Comparison of ENCODE assay signal across 38 cellular contexts in genomic region chr2:209970711-209971110, GRCh38.
"Had no signal": no experiment of that assay in that cellular context is flagged by ENCODE, and none has a peak within 500 bp of the region (broad histone marks: within the 10 kb centered on the region; RNA-seq: fewer than 3 reads in every experiment).

No MANE protein-coding gene starts in this region.

- H3K9me3 ChIP-seq: ascending aorta had no signal

- H3K27ac Mint-ChIP-seq: activated CD4-positive, alpha-beta memory T cell treated with anti-CD3 and anti-CD28 coated beads, Interleukin-2, amount 10 ng/mL, durations not matched to agents 7 days and 5 days; activated CD4-positive, alpha-beta T cell treated with anti-CD3 and anti-CD28 coated beads for 36 hours; activated CD4-positive, alpha-beta T cell treated with anti-CD3 and anti-CD28 coated beads, Interleukin-2, amount 10 ng/mL, durations not matched to agents 7 days and 5 days; activated CD8-positive, alpha-beta memory T cell treated with anti-CD3 and anti-CD28 coated beads, Interleukin-2, amount 10 ng/mL, durations not matched to agents 7 days and 5 days; activated CD8-positive, alpha-beta T cell treated with anti-CD3 and anti-CD28 coated beads, Interleukin-2, amount 10 ng/mL, durations not matched to agents 7 days and 5 days; activated naive CD4-positive, alpha-beta T cell treated with anti-CD3 and anti-CD28 coated beads, Interleukin-2, amount 10 ng/mL, durations not matched to agents 7 days and 5 days; activated naive CD4-positive, alpha-beta T cell treated with anti-CD3 and anti-CD28 coated beads, Interleukin-2, amount 50 U/mL, for 24 hours; activated naive CD8-positive, alpha-beta T cell; activated naive CD8-positive, alpha-beta T cell treated with anti-CD3 and anti-CD28 coated beads, Interleukin-2, amount 10 ng/mL, durations not matched to agents 7 days and 5 days; activated naive CD8-positive, alpha-beta T cell treated with anti-CD3 and anti-CD28 coated beads, Interleukin-2, amount 50 U/mL, for 24 hours; activated T-cell treated with anti-CD3 and anti-CD28 coated beads, Interleukin-2, amount 50 U/mL, for 24 hours; activated T-helper 2 cell treated with anti-CD3 and anti-CD28 coated beads, Interferon-gamma antibody, Interleukin-2, Interleukin-4, amounts not matched to agents 10 μg/mL and 5 μg/mL and 100 μg/mL, durations not matched to agents 14 hours and 24 hours and 36 hours; brain; T-helper 1 cell treated with Interleukin-12 subunit alpha and Interleukin-12 subunit beta and Interleukin-4 antibody, amounts not matched to agents 30 μg/mL and 1 μg/mL, for 36 hours; T-helper 2 cell treated with Interferon-gamma antibody and Interleukin-4, amounts not matched to agents 5 μg/mL and 100 μg/mL, for 36 hours; WTC11 had no signal

- H3K27ac ChIP-seq: ascending aorta, cardiac muscle cell, WERI-Rb-1 had no signal

- H3K36me3 Mint-ChIP-seq: activated CD8-positive, alpha-beta memory T cell treated with anti-CD3 and anti-CD28 coated beads, Interleukin-2, amount 10 ng/mL, durations not matched to agents 7 days and 5 days; activated naive CD4-positive, alpha-beta T cell treated with anti-CD3 and anti-CD28 coated beads, Interleukin-2, amount 10 ng/mL, durations not matched to agents 7 days and 5 days; activated naive CD4-positive, alpha-beta T cell treated with anti-CD3 and anti-CD28 coated beads, Interleukin-2, amount 50 U/mL, for 24 hours; activated naive CD8-positive, alpha-beta T cell; activated naive CD8-positive, alpha-beta T cell treated with anti-CD3 and anti-CD28 coated beads, Interleukin-2, amount 10 ng/mL, durations not matched to agents 7 days and 5 days; WTC11 had no signal

- H3K4me3 Mint-ChIP-seq: activated CD4-positive, alpha-beta memory T cell treated with anti-CD3 and anti-CD28 coated beads, Interleukin-2, amount 10 ng/mL, durations not matched to agents 7 days and 5 days; activated CD4-positive, alpha-beta T cell treated with anti-CD3 and anti-CD28 coated beads for 36 hours; activated CD4-positive, alpha-beta T cell treated with anti-CD3 and anti-CD28 coated beads, Interleukin-2, amount 10 ng/mL, durations not matched to agents 7 days and 5 days; activated CD8-positive, alpha-beta memory T cell treated with anti-CD3 and anti-CD28 coated beads, Interleukin-2, amount 10 ng/mL, durations not matched to agents 7 days and 5 days; activated CD8-positive, alpha-beta T cell treated with anti-CD3 and anti-CD28 coated beads, Interleukin-2, amount 10 ng/mL, durations not matched to agents 7 days and 5 days; activated naive CD4-positive, alpha-beta T cell treated with anti-CD3 and anti-CD28 coated beads, Interleukin-2, amount 10 ng/mL, durations not matched to agents 7 days and 5 days; activated naive CD4-positive, alpha-beta T cell treated with anti-CD3 and anti-CD28 coated beads, Interleukin-2, amount 50 U/mL, for 24 hours; activated naive CD8-positive, alpha-beta T cell; activated naive CD8-positive, alpha-beta T cell treated with anti-CD3 and anti-CD28 coated beads, Interleukin-2, amount 10 ng/mL, durations not matched to agents 7 days and 5 days; activated naive CD8-positive, alpha-beta T cell treated with anti-CD3 and anti-CD28 coated beads, Interleukin-2, amount 50 U/mL, for 24 hours; activated T-cell treated with anti-CD3 and anti-CD28 coated beads, Interleukin-2, amount 50 U/mL, for 24 hours; brain; central memory CD8-positive, alpha-beta T cell; T-helper 1 cell treated with Interleukin-12 subunit alpha and Interleukin-12 subunit beta and Interleukin-4 antibody, amounts not matched to agents 30 μg/mL and 1 μg/mL, for 36 hours; T-helper 2 cell treated with Interferon-gamma antibody and Interleukin-4, amounts not matched to agents 5 μg/mL and 100 μg/mL, for 36 hours; WTC11 had no signal

- H3K27me3 ChIP-seq: ascending aorta, cardiac muscle cell had no signal

- H3K4me1 Mint-ChIP-seq: activated CD4-positive, alpha-beta memory T cell treated with anti-CD3 and anti-CD28 coated beads, Interleukin-2, amount 10 ng/mL, durations not matched to agents 7 days and 5 days; activated CD4-positive, alpha-beta T cell treated with anti-CD3 and anti-CD28 coated beads for 36 hours; activated CD4-positive, alpha-beta T cell treated with anti-CD3 and anti-CD28 coated beads, Interleukin-2, amount 10 ng/mL, durations not matched to agents 7 days and 5 days; activated CD8-positive, alpha-beta memory T cell treated with anti-CD3 and anti-CD28 coated beads, Interleukin-2, amount 10 ng/mL, durations not matched to agents 7 days and 5 days; activated naive CD4-positive, alpha-beta T cell treated with anti-CD3 and anti-CD28 coated beads, Interleukin-2, amount 10 ng/mL, durations not matched to agents 7 days and 5 days; activated naive CD4-positive, alpha-beta T cell treated with anti-CD3 and anti-CD28 coated beads, Interleukin-2, amount 50 U/mL, for 24 hours; activated naive CD8-positive, alpha-beta T cell treated with anti-CD3 and anti-CD28 coated beads, Interleukin-2, amount 10 ng/mL, durations not matched to agents 7 days and 5 days; activated naive CD8-positive, alpha-beta T cell treated with anti-CD3 and anti-CD28 coated beads, Interleukin-2, amount 50 U/mL, for 24 hours; brain; central memory CD8-positive, alpha-beta T cell; WTC11 had no signal

- H3K4me1 ChIP-seq: ascending aorta had no signal

- H3K27me3 Mint-ChIP-seq: brain; central memory CD8-positive, alpha-beta T cell had no signal

- H3K36me3 ChIP-seq: ascending aorta, cardiac muscle cell, WERI-Rb-1 had no signal

- H3K9me3 Mint-ChIP-seq: activated CD4-positive, alpha-beta memory T cell treated with anti-CD3 and anti-CD28 coated beads, Interleukin-2, amount 10 ng/mL, durations not matched to agents 7 days and 5 days; activated CD4-positive, alpha-beta T cell treated with anti-CD3 and anti-CD28 coated beads, Interleukin-2, amount 10 ng/mL, durations not matched to agents 7 days and 5 days; activated naive CD4-positive, alpha-beta T cell treated with anti-CD3 and anti-CD28 coated beads, Interleukin-2, amount 10 ng/mL, durations not matched to agents 7 days and 5 days; activated naive CD4-positive, alpha-beta T cell treated with anti-CD3 and anti-CD28 coated beads, Interleukin-2, amount 50 U/mL, for 24 hours; activated naive CD8-positive, alpha-beta T cell treated with anti-CD3 and anti-CD28 coated beads, Interleukin-2, amount 10 ng/mL, durations not matched to agents 7 days and 5 days; activated naive CD8-positive, alpha-beta T cell treated with anti-CD3 and anti-CD28 coated beads, Interleukin-2, amount 50 U/mL, for 24 hours; activated T-cell treated with anti-CD3 and anti-CD28 coated beads, Interleukin-2, amount 50 U/mL, for 24 hours; activated T-helper 2 cell treated with anti-CD3 and anti-CD28 coated beads, Interferon-gamma antibody, Interleukin-2, Interleukin-4, amounts not matched to agents 10 μg/mL and 5 μg/mL and 100 μg/mL, durations not matched to agents 14 hours and 24 hours and 36 hours; brain; central memory CD8-positive, alpha-beta T cell; T-helper 1 cell treated with Interleukin-12 subunit alpha and Interleukin-12 subunit beta and Interleukin-4 antibody, amounts not matched to agents 30 μg/mL and 1 μg/mL, for 36 hours; T-helper 2 cell treated with Interferon-gamma antibody and Interleukin-4, amounts not matched to agents 5 μg/mL and 100 μg/mL, for 36 hours; WTC11 had no signal

- DNase-seq: activated CD4-positive, alpha-beta memory T cell treated with anti-CD3 and anti-CD28 coated beads, Interleukin-2, amount 10 ng/mL, durations not matched to agents 7 days and 5 days; activated CD4-positive, alpha-beta T cell treated with anti-CD3 and anti-CD28 coated beads for 1 hour; activated CD4-positive, alpha-beta T cell treated with anti-CD3 and anti-CD28 coated beads for 36 hours; activated CD4-positive, alpha-beta T cell treated with anti-CD3 and anti-CD28 coated beads for 48 hours; activated CD4-positive, alpha-beta T cell treated with anti-CD3 and anti-CD28 coated beads, Interleukin-2, amount 10 ng/mL, durations not matched to agents 7 days and 5 days; activated CD4-positive, alpha-beta T cell treated with anti-CD3 and anti-CD28 coated beads, Interleukin-2, amount 50 U/mL, for 48 hours; activated CD4-positive, CD25-positive, alpha-beta regulatory T cell; activated CD8-positive, alpha-beta memory T cell treated with anti-CD3 and anti-CD28 coated beads for 24 hours; activated CD8-positive, alpha-beta memory T cell treated with anti-CD3 and anti-CD28 coated beads, Interleukin-2, amount 10 ng/mL, durations not matched to agents 7 days and 5 days; activated CD8-positive, alpha-beta memory T cell treated with anti-CD3 and anti-CD28 coated beads, Interleukin-2, amount 50 U/mL, for 48 hours; activated CD8-positive, alpha-beta T cell treated with anti-CD3 and anti-CD28 coated beads, Interleukin-2, amount 10 ng/mL, durations not matched to agents 7 days and 5 days; activated effector memory CD4-positive, alpha-beta T cell treated with Interleukin-2 at 50 U/mL for 16 hours; activated gamma-delta T cell; activated naive CD4-positive, alpha-beta T cell treated with anti-CD3 and anti-CD28 coated beads, Interleukin-2, amount 10 ng/mL, durations not matched to agents 7 days and 5 days; activated naive CD4-positive, alpha-beta T cell treated with Interleukin-2 at 50 U/mL for 16 hours; activated naive CD8-positive, alpha-beta T cell treated with anti-CD3 and anti-CD28 coated beads, Interleukin-2, amount 10 ng/mL, durations not matched to agents 7 days and 5 days; activated naive CD8-positive, alpha-beta T cell treated with anti-CD3 and anti-CD28 coated beads, Interleukin-2, amount 50 U/mL, for 24 hours; activated T-cell treated with anti-CD3 and anti-CD28 coated beads, Interleukin-2, amount 50 U/mL, for 24 hours; activated T-cell treated with anti-CD3 and anti-CD28 coated beads, Interleukin-2, amount 50 U/mL, for 48 hours; amygdala; anterior cingulate cortex; caudate nucleus; cerebellar nuclear complex; T-helper 1 cell; T-helper 2 cell; T-helper 9 cell; WERI-Rb-1 had no signal

- H3K4me3 ChIP-seq: ascending aorta, cardiac muscle cell had no signal

- FAIRE-seq: bronchial epithelial cell had no signal
